8 cellular contexts compared by ENCODE assay signal in the genomic region with DNA sequence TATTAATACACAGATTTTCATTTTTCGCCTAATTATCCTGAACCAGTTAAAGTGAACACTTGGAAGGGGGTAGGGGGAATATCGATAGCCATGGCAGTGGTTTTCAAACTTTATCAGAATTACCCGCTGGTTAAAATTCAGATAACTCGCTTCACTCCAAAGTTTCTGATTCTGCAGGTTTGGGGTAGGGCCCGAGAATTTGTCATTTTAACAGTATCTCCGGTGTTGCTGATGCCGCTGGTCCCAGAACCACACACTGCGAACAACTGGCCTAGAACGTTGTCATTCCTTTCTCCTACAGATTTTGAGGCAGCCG. TPM values are rescaled to one million over a fixed set of nuclear protein-coding genes. Genes with fewer than 3 reads are reported as not detected.
A peak's percentile ranks its signal among the peaks of the same experiment; 100 is the strongest.
DNase-seq lines count a peak whose midpoint lies in the region; ATAC-seq and TF ChIP-seq lines count a peak whose summit lies in the region.

No MANE protein-coding gene starts in this region.

- peaks cover 20% of the 10 kb centered on the region for H3F3A ChIP-seq in SU-DHL-6 (ENCODE audit: insufficient read depth)

- no peaks in the 10 kb centered on the region for H3K9me2 ChIP-seq in SU-DHL-6 (replicated peaks; ENCODE audit: insufficient read depth, low read length)

- TF ChIP-seq POLR2A in gastroesophageal sphincter (IDR thresholded peaks at IDR 0.05) = no peak

- TF ChIP-seq EP300 in gastroesophageal sphincter (IDR thresholded peaks at IDR 0.05) = no peak

- H3K9me3 ChIP-seq in SU-DHL-6 (ENCODE audit: insufficient read depth, low read length) (no peaks in the 10 kb centered on the region), gastroesophageal sphincter (no peaks in the 10 kb centered on the region), skeletal muscle tissue (ENCODE audit: control insufficient read depth in 3 of 3, low read length in 3 of 3) (no peaks in the 10 kb centered on the region)

- H3K4me3 ChIP-seq in SU-DHL-6 (ENCODE audit: insufficient read depth, low read length, poor library complexity, severe bottlenecking) (peak overlapping the region; percentile 96), gastroesophageal sphincter (peak overlapping the region; percentile 63 to 100), skeletal muscle tissue (ENCODE audit: low read length in 3 of 3) (peak overlapping the region; percentile 83 to 99 (median 85))

- TF ChIP-seq CTCF in SU-DHL-6 (IDR thresholded peaks at IDR 0.05; ENCODE audit: insufficient read depth, low read length, poor library complexity, severe bottlenecking) (no peak), gastroesophageal sphincter (IDR thresholded peaks at IDR 0.05) (no peak)

- peak overlapping the region; percentile 100 for H3K4me2 ChIP-seq in SU-DHL-6 (ENCODE audit: low read depth, low read length, poor library complexity, severe bottlenecking)

- H3K4me1 ChIP-seq in gastroesophageal sphincter (peaks cover 4 to 45% (median 9%) of the 10 kb centered on the region in 3 donors), skeletal muscle tissue (ENCODE audit: control insufficient read depth in 3 of 3, insufficient read depth in 3 of 3, low read length in 3 of 3) (peaks cover 0 to 15% (median 8%) of the 10 kb centered on the region in 3 donors)

- peak overlapping the region; percentile 81 for H2AFZ ChIP-seq in SU-DHL-6 (ENCODE audit: low read depth, low read length, severe bottlenecking)

- DNase-seq in activated effector memory CD4-positive, alpha-beta T cell treated with Interleukin-2 at 50 U/mL for 16 hours = no peak
- DNase-seq in activated CD4-positive, CD25-positive, alpha-beta regulatory T cell (lab: John Stamatoyannopoulos, UW) = no peak
- DNase-seq in ureter (ENCODE audit: low spot score) = no peak
- DNase-seq in NCI-H526 treated with DMSO at 0.1 percent for 48 hours (lab: John Stamatoyannopoulos, UW) = no peak

- H3K9ac ChIP-seq in SU-DHL-6 (ENCODE audit: low read length) (peak overlapping the region; percentile 84), skeletal muscle tissue (ENCODE audit: low read depth in 1 of 3, low read length in 3 of 3) (peak overlapping the region; percentile 86 to 100 (median 94))

- H3K36me3 ChIP-seq in SU-DHL-6 (ENCODE audit: low read length) = peaks cover 10% of the 10 kb centered on the region; the same call in 1 of the 2 replicates
- peaks cover 0 to 24% of the 10 kb centered on the region in 2 donors for H3K36me3 ChIP-seq in gastroesophageal sphincter
- peaks cover 0 to 5% (median 0%) of the 10 kb centered on the region in 3 donors for H3K36me3 ChIP-seq in skeletal muscle tissue (ENCODE audit: control insufficient read depth in 3 of 3, insufficient read depth in 3 of 3, low read length in 3 of 3)

- 15 to 100% methylated on average over 1 to 7 of the region's 10 CpGs for WGBS in gastroesophageal sphincter (ENCODE audit: low coverage in 1 of 2), 2 donors

- H3K27ac ChIP-seq in SU-DHL-6 (ENCODE audit: low read depth, low read length) (peak overlapping the region; percentile 67), gastroesophageal sphincter (peak overlapping the region; percentile 91 to 100 (median 96)), skeletal muscle tissue (ENCODE audit: low read depth, low read length) (peak overlapping the region; percentile 95)

- ATAC-seq in GM21786 (IDR thresholded peaks at IDR 0.05; ENCODE audit: unreplicated experiment) (peak; percentile 10), gastroesophageal sphincter (no peak)

- H3K79me2 ChIP-seq in SU-DHL-6 (ENCODE audit: insufficient read depth, low read length) = peaks cover 43% of the 10 kb centered on the region

- no peaks in the 10 kb centered on the region for H4K20me1 ChIP-seq in SU-DHL-6 (ENCODE audit: low read depth, low read length)

- H3K27me3 ChIP-seq in SU-DHL-6 (ENCODE audit: low read length) = no peaks in the 10 kb centered on the region
- H3K27me3 ChIP-seq in gastroesophageal sphincter = no peaks in the 10 kb centered on the region
- no peaks in the 10 kb centered on the region for H3K27me3 ChIP-seq in skeletal muscle tissue (ENCODE audit: control insufficient read depth in 3 of 3, insufficient read depth in 3 of 3, low read length in 3 of 3)

RNA-seq across cellular contexts. Expression of a gene that starts 0.3 kb away (rescaled TPM):
- 10 to 100 TPM; 24.8 to 39.5 (median 28.4) TPM for total RNA-seq in gastroesophageal sphincter
- total RNA-seq in skeletal muscle tissue = 7.8 TPM
- 46.8 TPM for total RNA-seq in ureter
